Comparison of ENCODE assay signal across 8 cellular contexts in the genomic region with DNA sequence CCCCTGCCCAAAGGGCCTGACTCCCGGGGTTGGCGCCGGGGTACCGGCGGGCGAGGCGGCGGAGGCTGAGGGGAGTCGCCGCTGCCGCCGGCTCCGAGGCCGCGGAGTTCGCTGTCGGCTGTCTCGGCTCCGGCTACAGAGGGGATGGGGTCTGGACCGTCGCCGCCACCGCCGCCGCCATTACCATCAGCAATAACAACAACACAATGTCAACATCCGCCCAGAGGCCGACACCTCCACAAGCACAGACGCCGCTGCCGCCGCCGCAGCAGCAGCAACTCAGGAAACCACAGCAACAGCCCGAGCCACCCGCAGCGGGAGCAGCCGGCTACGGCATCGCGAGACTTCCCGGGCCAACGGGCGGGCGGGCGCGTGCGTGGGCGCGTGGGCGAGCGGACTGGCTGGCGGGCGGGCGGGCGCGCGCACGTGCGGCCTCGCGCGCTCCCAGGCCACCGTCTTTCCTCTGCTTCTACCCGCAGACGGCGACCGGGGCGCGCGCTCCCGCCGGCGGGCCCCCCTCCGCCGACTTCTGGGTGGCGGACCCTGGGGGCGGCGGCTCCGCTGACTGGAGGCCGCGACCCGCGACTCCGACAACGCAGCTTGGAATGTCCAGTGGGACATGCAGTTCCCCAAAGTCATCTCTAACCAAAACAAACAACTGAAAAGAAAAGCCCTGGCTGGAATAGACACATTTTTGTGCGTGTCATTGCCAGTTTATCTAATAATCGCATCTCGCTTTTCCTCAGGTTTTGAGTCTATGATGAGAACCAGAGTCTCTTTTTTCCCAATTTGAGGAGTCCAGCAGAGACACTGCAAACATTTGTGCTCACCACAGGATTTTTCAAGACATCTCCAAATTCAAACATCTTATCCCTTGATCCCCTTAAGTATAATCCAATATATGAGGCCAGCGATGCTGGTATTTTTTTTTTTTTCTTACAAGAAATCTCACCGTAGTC. TPM values are rescaled to one million over a fixed set of nuclear protein-coding genes. Genes with fewer than 3 reads are reported as not detected.
DNase-seq lines count a peak whose midpoint lies in the region; ATAC-seq lines count a peak whose summit lies in the region.

CHIC2 (minus strand) TSS at position 289 of the 959 bp plus-strand sequence. CDS start 305 bp downstream, outside the sequence.

- no peaks in the 10 kb centered on the region for H3K27me3 Mint-ChIP-seq in activated CD4-positive, alpha-beta T cell treated with anti-CD3 and anti-CD28 coated beads, Interleukin-2, amount 10 ng/mL, durations not matched to agents 7 days and 5 days

- H3K9me3 Mint-ChIP-seq in activated CD4-positive, alpha-beta T cell treated with anti-CD3 and anti-CD28 coated beads, Interleukin-2, amount 10 ng/mL, durations not matched to agents 7 days and 5 days: no peaks in the 10 kb centered on the region

- POLR2A ChIA-PET in activated CD4-positive, alpha-beta T cell treated with anti-CD3 and anti-CD28 coated beads, Interleukin-2, amount 10 ng/mL, durations not matched to agents 7 days and 5 days (lab: Charles Lee): no interaction called here

- H3K36me3 Mint-ChIP-seq in activated CD4-positive, alpha-beta T cell treated with anti-CD3 and anti-CD28 coated beads, Interleukin-2, amount 10 ng/mL, durations not matched to agents 7 days and 5 days (ENCODE audit: low read depth): peaks cover 24% of the 10 kb centered on the region

- peak; percentile 51 to 94 (median 82) for DNase-seq in C1 segment of cervical spinal cord (lab: John Stamatoyannopoulos, UW)
- DNase-seq in NCI-H748 (lab: John Stamatoyannopoulos, UW; ENCODE audit: unreplicated experiment): peak; percentile 94
- DNase-seq in activated CD4-positive, alpha-beta T cell treated with anti-CD3 and anti-CD28 coated beads, Interleukin-2, amount 10 ng/mL, durations not matched to agents 7 days and 5 days: peak; percentile 96
- peak; percentile 47 for DNase-seq in cortex of kidney (lab: John Stamatoyannopoulos, UW)
- DNase-seq in left colon: peak; percentile 96 to 97
- DNase-seq in stimulated activated CD4-positive, alpha-beta T cell treated with anti-CD3 and anti-CD28 coated beads, Interleukin-1b, Interleukin-23, amount 100 ng/mL, for 4 hours (ENCODE audit: low read depth in 2 of 2): peak; percentile 95

- peak within 1 kb of the TSS; percentile 96 for H3K4me3 Mint-ChIP-seq in activated CD4-positive, alpha-beta T cell treated with anti-CD3 and anti-CD28 coated beads, Interleukin-2, amount 10 ng/mL, durations not matched to agents 7 days and 5 days

- peaks cover 42% of the 10 kb centered on the region for H3K4me1 Mint-ChIP-seq in activated CD4-positive, alpha-beta T cell treated with anti-CD3 and anti-CD28 coated beads, Interleukin-2, amount 10 ng/mL, durations not matched to agents 7 days and 5 days

- CTCF ChIA-PET in activated CD4-positive, alpha-beta T cell treated with anti-CD3 and anti-CD28 coated beads, Interleukin-2, amount 10 ng/mL, durations not matched to agents 7 days and 5 days (lab: Charles Lee): no interaction called here

- H3K27ac Mint-ChIP-seq in activated CD4-positive, alpha-beta T cell treated with anti-CD3 and anti-CD28 coated beads, Interleukin-2, amount 10 ng/mL, durations not matched to agents 7 days and 5 days: peak within 1 kb of the TSS; percentile 98

- intact Hi-C loops in left colon (cut with DNase I, micrococcal nuclease): no loop called here

- ATAC-seq in GM19372 (IDR thresholded peaks at IDR 0.05; ENCODE audit: low read depth, unreplicated experiment) (peak; percentile 96), HG03521 (IDR thresholded peaks at IDR 0.05; ENCODE audit: unreplicated experiment) (peak; percentile 93), left colon (peak; percentile 87)

RNA-seq across cellular contexts. Expression of gene CHIC2, which starts in this region (rescaled TPM):
- 10 to 100 TPM; 18.2 to 18.9 TPM for total RNA-seq in activated CD4-positive, alpha-beta T cell treated with anti-CD3 and anti-CD28 coated beads, Interleukin-2, amount 10 ng/mL, durations not matched to agents 7 days and 5 days
- 10 to 100 TPM; 19.2 to 21.2 TPM for total RNA-seq in left colon

Comparison
In these comparisons a context has a peak if more than half of its experiments do, and no peak if none do; other contexts are left out.
1. Peak in every context shown above with its lines: DNase-seq and ATAC-seq.